28 cellular contexts compared by ENCODE assay signal in the genomic region with DNA sequence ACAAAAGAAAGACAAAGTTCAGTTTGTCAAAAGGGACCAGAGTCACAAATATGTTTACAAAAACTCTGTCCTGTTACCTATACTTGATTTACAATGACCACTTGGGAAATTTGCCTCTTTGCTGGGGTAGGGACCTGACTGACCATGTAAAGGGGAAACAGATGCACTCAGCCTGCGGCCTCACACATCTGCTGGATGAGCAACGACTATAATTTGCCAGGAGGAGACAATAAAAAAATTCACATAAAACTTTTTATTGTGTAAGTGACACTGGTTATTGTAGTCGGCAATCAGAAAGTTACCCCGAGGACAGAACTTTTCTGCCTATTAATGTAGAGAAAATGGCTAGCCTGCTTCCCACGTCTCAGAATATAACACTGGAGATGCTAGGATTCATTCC.
"Had no signal": no experiment of that assay in that cellular context is flagged by ENCODE, and none has a peak within 500 bp of the region (broad histone marks: within the 10 kb centered on the region; RNA-seq: fewer than 3 reads in every experiment).

No MANE protein-coding gene starts in this region.

- H3K9me3 ChIP-seq: ovary, psoas muscle, right lobe of liver, sigmoid colon, thoracic aorta, thyroid gland, tibial nerve, upper lobe of left lung, vagina had no signal

- H3K4me3 ChIP-seq: neural progenitor cell, ovary, psoas muscle, right lobe of liver, sigmoid colon, spleen, thoracic aorta, thyroid gland, tibial nerve, upper lobe of left lung, vagina had no signal

- H3K4me2 ChIP-seq: neural progenitor cell had no signal

- H3K79me2 ChIP-seq: parathyroid adenoma had no signal

- DNase-seq: naive B cell; naive thymus-derived CD8-positive, alpha-beta T cell; occipital lobe; ovary; posterior cingulate gyrus; psoas muscle; right cardiac atrium; right lobe of liver; sigmoid colon; small intestine; spleen; stimulated activated CD4-positive, alpha-beta T cell treated with anti-CD3 and anti-CD28 coated beads, Interleukin-12 subunit alpha, Interleukin-12 subunit beta, amount 100 ng/mL, for 4 hours; stimulated activated CD4-positive, alpha-beta T cell treated with anti-CD3 and anti-CD28 coated beads, Interleukin-1b, Interleukin-23, amount 100 ng/mL, for 48 hours; stimulated activated CD4-positive, alpha-beta T cell treated with anti-CD3 and anti-CD28 coated beads, Interleukin-4, amount 100 ng/mL, for 1 hour; stimulated activated CD4-positive, alpha-beta T cell treated with anti-CD3 and anti-CD28 coated beads, Interleukin-4, amount 100 ng/mL, for 4 hours; stimulated activated CD8-positive, alpha-beta memory T cell treated with anti-CD3 and anti-CD28 coated beads, Interleukin-4, amount 100 ng/mL, for 48 hours; stimulated activated naive CD4-positive, alpha-beta T cell; stimulated activated naive CD8-positive, alpha-beta T cell treated with anti-CD3 and anti-CD28 coated beads, Interleukin-15, amount 100 ng/mL, for 72 hours; stimulated activated naive CD8-positive, alpha-beta T cell treated with anti-CD3 and anti-CD28 coated beads, Interleukin-15, Interleukin-2, amounts not matched to agents 100 U/mL and 50 U/mL, for 24 hours; thyroid gland; upper lobe of left lung had no signal

- H3K27me3 ChIP-seq: neural progenitor cell, ovary, right lobe of liver, sigmoid colon, spleen, thyroid gland, tibial nerve, upper lobe of left lung, vagina had no signal

- H2AFZ ChIP-seq: neural progenitor cell, parathyroid adenoma had no signal

- H3K9ac ChIP-seq: neural progenitor cell, parathyroid adenoma had no signal

- ATAC-seq: naive thymus-derived CD8-positive, alpha-beta T cell; natural killer cell treated with Interleukin-12 subunit alpha and Interleukin-12 subunit beta and Interleukin-15 and Interleukin-18, amount 100 ng/mL, for 72 hours; psoas muscle; right cardiac atrium; right lobe of liver; stimulated activated memory B cell treated with anti-CD40 and anti-IgM and Interleukin-4, amounts not matched to agents 10 μg/mL and 1 μg/mL and 100 μg/mL, for 72 hours; stimulated activated naive CD8-positive, alpha-beta T cell treated with anti-CD3 and anti-CD28 coated beads, Interleukin-15, amount 100 ng/mL, for 72 hours; stimulated activated naive CD8-positive, alpha-beta T cell treated with anti-CD3 and anti-CD28 coated beads, Interleukin-15, Interleukin-2, amounts not matched to agents 100 U/mL and 50 U/mL, for 24 hours had no signal

- H3K36me3 ChIP-seq: neural progenitor cell, ovary, right lobe of liver, sigmoid colon, spleen, thoracic aorta, thyroid gland, tibial nerve, upper lobe of left lung, vagina had no signal

- H3K27ac ChIP-seq: neural progenitor cell, ovary, parathyroid adenoma, psoas muscle, right lobe of liver, sigmoid colon, spleen, thoracic aorta, thyroid gland, tibial nerve, upper lobe of left lung, vagina had no signal

- H3K4me1 ChIP-seq: neural progenitor cell, parathyroid adenoma, psoas muscle, right lobe of liver, spleen, upper lobe of left lung had no signal
